ENCODE assay signal across 9 cellular contexts in the genomic region with DNA sequence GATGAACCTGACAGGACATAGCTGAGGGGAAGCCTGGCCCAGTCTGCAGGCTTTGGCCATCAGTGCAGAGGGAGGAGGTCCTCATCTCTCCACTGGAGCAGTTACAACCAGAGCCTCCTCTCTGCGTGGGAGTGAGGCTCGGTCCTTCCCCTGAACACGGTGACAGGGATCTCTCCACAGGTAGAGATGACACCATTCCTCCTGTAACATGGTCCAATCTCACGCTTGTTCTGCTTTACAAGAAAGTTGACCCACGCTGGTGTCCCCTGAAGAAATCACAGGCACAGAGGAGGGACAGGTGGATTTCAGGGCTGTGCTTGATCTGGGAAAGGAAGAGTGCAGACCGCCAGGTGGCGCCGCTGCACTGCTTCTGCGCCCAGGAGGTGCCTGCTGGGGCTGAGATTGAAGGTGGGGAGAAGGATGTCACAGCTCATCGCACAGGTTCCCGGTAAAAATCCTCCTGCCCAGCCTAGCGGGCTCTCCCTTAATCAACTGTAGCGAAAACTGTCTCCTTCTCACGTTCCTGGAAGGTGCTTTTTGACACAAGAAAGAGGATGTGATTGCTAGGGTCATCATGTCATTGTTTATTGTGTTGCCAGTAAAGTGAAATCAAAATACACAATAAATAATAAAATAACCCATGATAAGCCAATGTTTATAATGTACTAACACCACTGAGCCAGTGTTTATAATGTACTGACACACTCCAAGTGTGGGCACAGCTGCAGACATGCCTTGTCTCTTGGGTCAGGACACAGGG.
DNase-seq lines count a peak whose midpoint lies in the region; TF ChIP-seq lines count a peak whose summit lies in the region.
"Had no signal": no experiment of that assay in that cellular context is flagged by ENCODE, and none has a peak within 500 bp of the region (broad histone marks: within the 10 kb centered on the region; RNA-seq: fewer than 3 reads in every experiment).

No MANE protein-coding gene starts in this region.

- H3K36me3 ChIP-seq in WERI-Rb-1 = no peaks in the 10 kb centered on the region
- H3K36me3 ChIP-seq in brain microvascular endothelial cell (replicated peaks) = no peaks in the 10 kb centered on the region

- in situ Hi-C loops in brain microvascular endothelial cell (cut with HindIII; ENCODE audit: low pct_ligation_motif_present, low sequenced_read_pairs) = loop anchor here (25.0 kb wide), 1 partner anchor 111 kb away; no protein-coding TSS in a partner anchor

- no peak overlapping the region for H3K4me3 ChIP-seq in WERI-Rb-1 (ENCODE audit: low read depth, low read length)
- H3K4me3 ChIP-seq in brain microvascular endothelial cell (ENCODE audit: low read depth, low read length) = no peak overlapping the region
- H3K4me3 ChIP-seq: skin epidermis had no signal

- peaks cover 3% of the 10 kb centered on the region for H3K9me3 ChIP-seq in WERI-Rb-1 (ENCODE audit: severe bottlenecking)

- H3K27me3 ChIP-seq in WERI-Rb-1 (ENCODE audit: insufficient read depth, low read depth, severe bottlenecking) = peaks cover 93% of the 10 kb centered on the region
- H3K27me3 ChIP-seq in brain microvascular endothelial cell (replicated peaks) = peaks cover 8% of the 10 kb centered on the region

- peak; percentile 32 for DNase-seq in SIG-M5 treated with dmso at 0.1 percent for 504 hours (lab: John Stamatoyannopoulos, UW; ENCODE audit: unreplicated experiment)
- DNase-seq in SIG-M5 (lab: John Stamatoyannopoulos, UW) = no peak
- DNase-seq in NCI-H2107 (lab: John Stamatoyannopoulos, UW) = peak; percentile 8
- peak; percentile 89 for DNase-seq in WERI-Rb-1
- peak; percentile 38 for DNase-seq in brain microvascular endothelial cell
- DNase-seq in iPS-NIHi7 (ENCODE audit: extremely low spot score) = peak; percentile 84
- DNase-seq in stimulated activated CD4-positive, alpha-beta T cell treated with anti-CD3 and anti-CD28 coated beads, Interleukin-15, amount 100 ng/mL, for 1 hour (ENCODE audit: low read depth in 1 of 2, low spot score in 1 of 2) = peak; percentile 75 to 78
- DNase-seq in GF-D8 (lab: John Stamatoyannopoulos, UW) = no peak

- TF ChIP-seq CTCF in WERI-Rb-1 (IDR thresholded peaks at IDR 0.05; ENCODE audit: low read depth, low read length) (peak; percentile 100), brain microvascular endothelial cell (IDR thresholded peaks at IDR 0.05; ENCODE audit: low read depth, low read length, missing control alignments) (peak; percentile 96)

- H3K27ac ChIP-seq in WERI-Rb-1 (no peak overlapping the region), brain microvascular endothelial cell (no peak overlapping the region)
- H3K27ac ChIP-seq: skin epidermis had no signal

Comparison
In these comparisons a context has a peak if more than half of its experiments do, and no peak if none do; other contexts are left out.
1. DNase-seq: peak in SIG-M5 treated with dmso at 0.1 percent for 504 hours (single experiment), NCI-H2107 (single experiment), WERI-Rb-1 (single experiment), brain microvascular endothelial cell (single experiment), iPS-NIHi7 (single experiment) and stimulated activated CD4-positive, alpha-beta T cell treated with anti-CD3 and anti-CD28 coated beads, Interleukin-15, amount 100 ng/mL, for 1 hour (2 of 2); none in SIG-M5 (single experiment) and GF-D8 (single experiment).